In genomic region chr10:113385021-113385975, GRCh38 we compare ENCODE assay signal across 8 cellular contexts.
A peak's percentile ranks its signal among the peaks of the same experiment; 100 is the strongest.
DNase-seq lines count a peak whose midpoint lies in the region; ATAC-seq and TF ChIP-seq lines count a peak whose summit lies in the region.

No MANE protein-coding gene starts in this region.

- peak; percentile 83 for ATAC-seq in GM21619 (IDR thresholded peaks at IDR 0.05; ENCODE audit: unreplicated experiment)

- no peaks in the 10 kb centered on the region for H3K27me3 Mint-ChIP-seq in glutamatergic neuron (ENCODE audit: unreplicated experiment)

- TF ChIP-seq CTCF in glutamatergic neuron (IDR thresholded peaks at IDR 0.05; ENCODE audit: partially characterized antibody, unreplicated experiment): peak; percentile 64

- no peaks in the 10 kb centered on the region for H3K36me3 Mint-ChIP-seq in glutamatergic neuron (ENCODE audit: unreplicated experiment)

- H3K9me3 Mint-ChIP-seq in glutamatergic neuron (ENCODE audit: unreplicated experiment): no peaks in the 10 kb centered on the region

- intact Hi-C loops in posterior cingulate gyrus (cut with DNase I): loop anchor here (2.0 to 10.0 kb wide), 4 partner anchors 258 to 908 kb away; no protein-coding TSS in a partner anchor

- DNase-seq in DMS53 (lab: John Stamatoyannopoulos, UW) (peak; percentile 89), LHCN-M2 (ENCODE audit: low read depth) (peak; percentile 69), SHP77 treated with DMSO at 0.1 percent for 48 hours (lab: John Stamatoyannopoulos, UW) (peak; percentile 23), glutamatergic neuron (peak; percentile 71), posterior cingulate gyrus (peak; percentile 67 to 97 (median 80)), ureter (ENCODE audit: low spot score) (peak; percentile 88)
- DNase-seq in activated naive CD4-positive, alpha-beta T cell treated with anti-CD3 and anti-CD28 coated beads, Interleukin-2, amount 50 U/mL, for 16 hours: peak; percentile 49

- peaks cover 2% of the 10 kb centered on the region for H3K4me1 Mint-ChIP-seq in glutamatergic neuron (ENCODE audit: low read depth, unreplicated experiment)

- H3K4me3 Mint-ChIP-seq in glutamatergic neuron (ENCODE audit: unreplicated experiment): no peak overlapping the region

- H3K27ac Mint-ChIP-seq in glutamatergic neuron (ENCODE audit: unreplicated experiment): no peak overlapping the region

Comparison
In these comparisons a context has a peak if more than half of its experiments do, and no peak if none do; other contexts are left out.
1. Peak in every context shown above with its lines: DNase-seq and ATAC-seq.
2. DNase-seq: peak in every context shown above with its lines; median percentile 89 in DMS53; 88 in ureter; 80 in posterior cingulate gyrus; 71 in glutamatergic neuron; 69 in LHCN-M2; 49 in activated naive CD4-positive, alpha-beta T cell treated with anti-CD3 and anti-CD28 coated beads, Interleukin-2, amount 50 U/mL, for 16 hours; 23 in SHP77 treated with DMSO at 0.1 percent for 48 hours.